Comparison of ENCODE assay signal across 7 cellular contexts in genomic region chr18:3247243-3248061, GRCh38. TPM values are rescaled to one million over a fixed set of nuclear protein-coding genes. Genes with fewer than 3 reads are reported as not detected.
DNase-seq lines count a peak whose midpoint lies in the region; ATAC-seq lines count a peak whose summit lies in the region.

Gene MYL12A, plus strand, starts transcription at chr18:3247801. Its CDS starts 5,447 bp downstream, at chr18:3253248.

- ATAC-seq in GM18508 (IDR thresholded peaks at IDR 0.05; ENCODE audit: insufficient read depth, unreplicated experiment) (peak; percentile 67), HG03025 (IDR thresholded peaks at IDR 0.05; ENCODE audit: low FRiP score, unreplicated experiment) (peak; percentile 82)

- DNase-seq in NCI-H2081 (lab: John Stamatoyannopoulos, UW) (peak; percentile 93), T1000 (lab: John Stamatoyannopoulos, UW) (peak; percentile 89), astrocyte of the hippocampus (ENCODE audit: low read depth, low spot score) (peak; percentile 99), hepatic stellate cell (ENCODE audit: low spot score) (peak; percentile 92), renal cortical epithelial cell (ENCODE audit: low read depth) (peak; percentile 94)

RNA-seq across cellular contexts. Expression of gene MYL12A, which starts in this region (rescaled TPM):
- total RNA-seq in renal cortical epithelial cell: 907 and 2,004 TPM in 2 replicates

Comparison
In these comparisons a context has a peak if more than half of its experiments do, and no peak if none do; other contexts are left out.
1. Peak in every context shown above with its lines: DNase-seq and ATAC-seq.